ENCODE assay signal across 29 cellular contexts in the genomic region with DNA sequence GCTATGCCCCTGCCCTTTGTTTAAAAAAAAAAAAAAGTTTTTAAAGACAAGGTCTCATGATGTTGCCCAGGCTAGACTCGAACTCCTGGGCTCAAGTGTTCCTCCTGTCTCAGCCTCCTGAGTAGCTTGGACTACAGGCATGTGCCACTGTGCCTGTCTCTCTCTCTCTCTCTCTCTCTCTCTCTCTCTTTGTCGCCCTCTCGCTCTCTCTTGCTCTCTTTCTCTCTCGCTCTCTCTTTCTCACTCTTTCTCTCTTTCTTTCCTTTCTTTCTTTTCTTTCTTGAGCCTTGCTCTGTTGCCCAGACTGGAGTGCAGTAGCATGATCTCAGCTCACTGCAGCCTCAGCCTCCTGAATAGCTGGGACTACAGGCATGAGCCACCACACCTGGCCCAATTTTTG. TPM values are rescaled to one million over a fixed set of nuclear protein-coding genes. Genes with fewer than 3 reads are reported as not detected.
"Had no signal": no experiment of that assay in that cellular context is flagged by ENCODE, and none has a peak within 500 bp of the region (broad histone marks: within the 10 kb centered on the region; RNA-seq: fewer than 3 reads in every experiment).

No MANE protein-coding gene starts in this region.

- H3K27me3 Mint-ChIP-seq: dendritic cell treated with granulocyte-macrophage colony-stimulating factor and Interleukin-4, amounts not matched to agents 40 ng/mL and 50 ng/mL, for 4 days; naive thymus-derived CD8-positive, alpha-beta T cell; stimulated activated memory B cell treated with anti-CD40 and anti-IgM and Interleukin-4, amounts not matched to agents 10 μg/mL and 1 μg/mL and 100 μg/mL, for 72 hours; type B pancreatic cell had no signal

- ATAC-seq: esophagus mucosa; gastrocnemius medialis; left ventricle myocardium superior; lower lobe of right lung; naive thymus-derived CD8-positive, alpha-beta T cell; psoas muscle; right cardiac atrium; stimulated activated memory B cell treated with anti-CD40 and anti-IgM and Interleukin-4, amounts not matched to agents 10 μg/mL and 1 μg/mL and 100 μg/mL, for 72 hours; stimulated activated naive CD8-positive, alpha-beta T cell treated with anti-CD3 and anti-CD28 coated beads, Interleukin-15, Interleukin-2, amounts not matched to agents 100 U/mL and 50 U/mL, for 24 hours had no signal

- H3K9me3 Mint-ChIP-seq: dendritic cell treated with granulocyte-macrophage colony-stimulating factor and Interleukin-4, amounts not matched to agents 40 ng/mL and 50 ng/mL, for 4 days; naive thymus-derived CD8-positive, alpha-beta T cell; nephron progenitor cell; stimulated activated memory B cell treated with anti-CD40 and anti-IgM and Interleukin-4, amounts not matched to agents 10 μg/mL and 1 μg/mL and 100 μg/mL, for 72 hours; type B pancreatic cell had no signal

- H3K4me1 Mint-ChIP-seq: nephron progenitor cell had no signal

- H3K27ac Mint-ChIP-seq: dendritic cell treated with granulocyte-macrophage colony-stimulating factor and Interleukin-4, amounts not matched to agents 40 ng/mL and 50 ng/mL, for 4 days; nephron progenitor cell; stimulated activated memory B cell treated with anti-CD40 and anti-IgM and Interleukin-4, amounts not matched to agents 10 μg/mL and 1 μg/mL and 100 μg/mL, for 72 hours; type B pancreatic cell had no signal

- DNase-seq: colonic mucosa; effector memory CD4-positive, alpha-beta T cell; foreskin fibroblast; gastrocnemius medialis; head of caudate nucleus; left ventricle myocardium superior; lower lobe of right lung; naive thymus-derived CD8-positive, alpha-beta T cell; nephron progenitor cell; occipital lobe; ovary; posterior cingulate gyrus; psoas muscle; right cardiac atrium; sigmoid colon; stimulated activated CD4-positive, alpha-beta T cell treated with anti-CD3 and anti-CD28 coated beads, Interleukin-2, amount 100 ng/mL, for 24 hours; stimulated activated CD4-positive, alpha-beta T cell treated with anti-CD3 and anti-CD28 coated beads, Interleukin-4, amount 100 ng/mL, for 24 hours; stimulated activated naive CD8-positive, alpha-beta T cell treated with anti-CD3 and anti-CD28 coated beads, Interleukin-15, Interleukin-2, amounts not matched to agents 100 U/mL and 50 U/mL, for 24 hours; substantia nigra; testis; tibial artery had no signal

- H3K4me3 Mint-ChIP-seq: dendritic cell treated with granulocyte-macrophage colony-stimulating factor and Interleukin-4, amounts not matched to agents 40 ng/mL and 50 ng/mL, for 4 days; nephron progenitor cell; stimulated activated memory B cell treated with anti-CD40 and anti-IgM and Interleukin-4, amounts not matched to agents 10 μg/mL and 1 μg/mL and 100 μg/mL, for 72 hours; type B pancreatic cell had no signal

RNA-seq across cellular contexts. Expression of a gene that starts 10.7 kb away (rescaled TPM):
- total RNA-seq: colonic mucosa; gastrocnemius medialis; glomerular endothelial cell; left ventricle myocardium superior; lower lobe of right lung; myocyte; naive thymus-derived CD8-positive, alpha-beta T cell; occipital lobe; ovary; psoas muscle; renal cortical epithelial cell; right cardiac atrium; skeletal muscle tissue had no signal

RNA-seq across cellular contexts. Expression of a gene that starts 14.1 kb away (rescaled TPM):
- total RNA-seq: myocyte, psoas muscle, renal cortical epithelial cell had no signal
